In genomic region chr5:53037141-53037859, GRCh38 we compare ENCODE assay signal across 11 cellular contexts. TPM values are rescaled to one million over a fixed set of nuclear protein-coding genes. Genes with fewer than 3 reads are reported as not detected.
DNase-seq lines count a peak whose midpoint lies in the region; ATAC-seq and TF ChIP-seq lines count a peak whose summit lies in the region.
"Had no signal": no experiment of that assay in that cellular context is flagged by ENCODE, and none has a peak within 500 bp of the region (broad histone marks: within the 10 kb centered on the region; RNA-seq: fewer than 3 reads in every experiment).

No MANE protein-coding gene starts in this region.

- H3K27ac ChIP-seq in SK-N-SH (ENCODE audit: low read depth in 2 of 2, low read length in 1 of 2) (peak overlapping the region; percentile 68 to 79; a peak in 3 of 4 replicates), WERI-Rb-1 (no peak overlapping the region)

- WGBS in SK-N-SH (ENCODE audit: low lambda C conversion rate) = 39% methylated on average over 3 of the region's 3 CpGs

- H3K36me3 ChIP-seq in SK-N-SH (replicated peaks in 1 of 2; ENCODE audit: control insufficient read depth in 1 of 2, insufficient read depth in 2 of 2, low read length in 1 of 2) = peaks cover 0 to 31% of the 10 kb centered on the region in 2 experiments
- H3K36me3 ChIP-seq in WERI-Rb-1 = no peaks in the 10 kb centered on the region

- H3K9me3 ChIP-seq in SK-N-SH (no peaks in the 10 kb centered on the region), WERI-Rb-1 (ENCODE audit: severe bottlenecking) (no peaks in the 10 kb centered on the region)

- H3K4me3 ChIP-seq in SK-N-SH (ENCODE audit: low read depth in 2 of 2, low read length in 1 of 2) = no peak overlapping the region
- no peak overlapping the region for H3K4me3 ChIP-seq in fibroblast of the aortic adventitia (ENCODE audit: low read depth, low read length)
- H3K4me3 ChIP-seq in WERI-Rb-1 (ENCODE audit: low read depth, low read length) = no peak overlapping the region

- H3K27me3 ChIP-seq in SK-N-SH (ENCODE audit: insufficient read depth) = no peaks in the 10 kb centered on the region
- H3K27me3 ChIP-seq in WERI-Rb-1 (ENCODE audit: insufficient read depth, low read depth, severe bottlenecking) = no peaks in the 10 kb centered on the region

- H3K9ac ChIP-seq in SK-N-SH = peak overlapping the region; percentile 12; the same call in 1 of the 2 replicates

- peak; percentile 95 for DNase-seq in HCEC 1CT
- no peak for DNase-seq in SK-N-SH
- peak; percentile 78 for DNase-seq in fibroblast of the aortic adventitia (ENCODE audit: low read depth)
- DNase-seq in stimulated activated effector memory CD8-positive, alpha-beta T cell treated with anti-CD3 and anti-CD28 coated beads, Interleukin-12 subunit alpha, Interleukin-12 subunit beta, amount 100 ng/mL, for 72 hours (ENCODE audit: low spot score in 2 of 2) = no peak
- DNase-seq in sciatic nerve (ENCODE audit: low spot score) = no peak
- no peak for DNase-seq in activated CD4-positive, alpha-beta T cell treated with anti-CD3 and anti-CD28 coated beads for 36 hours
- DNase-seq in WERI-Rb-1 = no peak
- DNase-seq: NCI-H526 treated with DMSO at 0.1 percent for 48 hours, T-helper 9 cell had no signal

- CTCF ChIA-PET in SK-N-SH (lab: Yijun Ruan, JAX) = no interaction called here
- CTCF ChIA-PET in activated CD4-positive, alpha-beta T cell treated with anti-CD3 and anti-CD28 coated beads for 36 hours (lab: Charles Lee) = interaction anchor here (0.8 kb wide), 1 partner anchor 12 kb away, joined by 5 read pairs; no protein-coding TSS in a partner anchor

- H3K9me2 ChIP-seq in SK-N-SH = no peaks in the 10 kb centered on the region

- TF ChIP-seq CTCF in SK-N-SH (IDR thresholded peaks at IDR 0.05) (no peak), fibroblast of the aortic adventitia (IDR thresholded peaks at IDR 0.05; ENCODE audit: insufficient read depth, low read length) (no peak), WERI-Rb-1 (IDR thresholded peaks at IDR 0.05; ENCODE audit: low read depth, low read length) (no peak)

- peak overlapping the region; percentile 13 for H3K27ac Mint-ChIP-seq in stimulated activated effector memory CD8-positive, alpha-beta T cell treated with anti-CD3 and anti-CD28 coated beads, Interleukin-12 subunit alpha, Interleukin-12 subunit beta, amount 100 ng/mL, for 72 hours
- no peak overlapping the region for H3K27ac Mint-ChIP-seq in activated CD4-positive, alpha-beta T cell treated with anti-CD3 and anti-CD28 coated beads for 36 hours
- H3K27ac Mint-ChIP-seq: memory B cell had no signal

- no peak for TF ChIP-seq RAD21 in SK-N-SH (IDR thresholded peaks at IDR 0.05; ENCODE audit: low read length)

- intact Hi-C loops in sciatic nerve (cut with DNase I) = no loop called here
- intact Hi-C loops in activated CD4-positive, alpha-beta T cell treated with anti-CD3 and anti-CD28 coated beads for 36 hours (cut with DNase I, micrococcal nuclease) = no loop called here

- peak overlapping the region; percentile 54 for H3K4me2 ChIP-seq in SK-N-SH

- POLR2A ChIA-PET in SK-N-SH (lab: Yijun Ruan, JAX) = no interaction called here
- POLR2A ChIA-PET in activated CD4-positive, alpha-beta T cell treated with anti-CD3 and anti-CD28 coated beads for 36 hours (lab: Charles Lee) = no interaction called here

- H3F3A ChIP-seq in SK-N-SH (replicated peaks; ENCODE audit: insufficient read depth) = peaks cover 66% of the 10 kb centered on the region

- no peaks in the 10 kb centered on the region for H4K20me1 ChIP-seq in SK-N-SH (ENCODE audit: insufficient read depth)

- peaks cover 7% of the 10 kb centered on the region for H3K27me3 Mint-ChIP-seq in activated CD4-positive, alpha-beta T cell treated with anti-CD3 and anti-CD28 coated beads for 36 hours

- H3K4me1 ChIP-seq in SK-N-SH (ENCODE audit: control insufficient read depth in 1 of 2, insufficient read depth in 2 of 2, low read depth in 1 of 2, low read length in 1 of 2) = peaks cover 6 to 50% of the 10 kb centered on the region in 2 experiments

- peaks cover 35% of the 10 kb centered on the region for H3K4me1 Mint-ChIP-seq in stimulated activated effector memory CD8-positive, alpha-beta T cell treated with anti-CD3 and anti-CD28 coated beads, Interleukin-12 subunit alpha, Interleukin-12 subunit beta, amount 100 ng/mL, for 72 hours
- H3K4me1 Mint-ChIP-seq in activated CD4-positive, alpha-beta T cell treated with anti-CD3 and anti-CD28 coated beads for 36 hours = peaks cover 31% of the 10 kb centered on the region

- no peaks in the 10 kb centered on the region for H3K9me3 Mint-ChIP-seq in stimulated activated effector memory CD8-positive, alpha-beta T cell treated with anti-CD3 and anti-CD28 coated beads, Interleukin-12 subunit alpha, Interleukin-12 subunit beta, amount 100 ng/mL, for 72 hours
- no peaks in the 10 kb centered on the region for H3K9me3 Mint-ChIP-seq in activated CD4-positive, alpha-beta T cell treated with anti-CD3 and anti-CD28 coated beads for 36 hours (ENCODE audit: low read depth)
- H3K9me3 Mint-ChIP-seq: memory B cell had no signal

- ATAC-seq in stimulated activated effector memory CD8-positive, alpha-beta T cell treated with anti-CD3 and anti-CD28 coated beads, Interleukin-12 subunit alpha, Interleukin-12 subunit beta, amount 100 ng/mL, for 72 hours = no peak
- no peak for ATAC-seq in HG02973 (IDR thresholded peaks at IDR 0.05; ENCODE audit: unreplicated experiment)
- no peak for ATAC-seq in sciatic nerve
- ATAC-seq in activated CD4-positive, alpha-beta T cell treated with anti-CD3 and anti-CD28 coated beads for 36 hours = no peak

- H3K4me3 Mint-ChIP-seq in stimulated activated effector memory CD8-positive, alpha-beta T cell treated with anti-CD3 and anti-CD28 coated beads, Interleukin-12 subunit alpha, Interleukin-12 subunit beta, amount 100 ng/mL, for 72 hours = no peak overlapping the region
- no peak overlapping the region for H3K4me3 Mint-ChIP-seq in activated CD4-positive, alpha-beta T cell treated with anti-CD3 and anti-CD28 coated beads for 36 hours
- H3K4me3 Mint-ChIP-seq: memory B cell had no signal

- H3K79me2 ChIP-seq in SK-N-SH (ENCODE audit: insufficient read depth) = peaks cover 96% of the 10 kb centered on the region

- peak in 1 of 2 experiments; percentile 53; a peak in 2 of 4 replicates for TF ChIP-seq EP300 in SK-N-SH (IDR thresholded peaks at IDR 0.05; ENCODE audit: borderline replicate concordance in 1 of 2, low read depth in 1 of 2, low read length in 1 of 2)

- H3K36me3 Mint-ChIP-seq in stimulated activated effector memory CD8-positive, alpha-beta T cell treated with anti-CD3 and anti-CD28 coated beads, Interleukin-12 subunit alpha, Interleukin-12 subunit beta, amount 100 ng/mL, for 72 hours = no peaks in the 10 kb centered on the region
- no peaks in the 10 kb centered on the region for H3K36me3 Mint-ChIP-seq in activated CD4-positive, alpha-beta T cell treated with anti-CD3 and anti-CD28 coated beads for 36 hours (ENCODE audit: low read depth)
- H3K36me3 Mint-ChIP-seq: memory B cell had no signal

- H2AFZ ChIP-seq in SK-N-SH (ENCODE audit: low read depth) = no peak overlapping the region

TF ChIP-seq in SK-N-SH, 30 proteins besides CTCF, POLR2A, EP300 and RAD21 (continues in another document):
- TF ChIP-seq FOXM1 (IDR thresholded peaks at IDR 0.05; ENCODE audit: low read depth) (no peak), YY1 (IDR thresholded peaks at IDR 0.05; ENCODE audit: low read depth) (no peak), USF2 (IDR thresholded peaks at IDR 0.05; ENCODE audit: borderline replicate concordance, low read depth, low read length) (no peak), MAX (IDR thresholded peaks at IDR 0.05; ENCODE audit: low read depth) (no peak), FOSL2 (IDR thresholded peaks at IDR 0.05; ENCODE audit: borderline replicate concordance, low read depth) (peak; percentile 65), TEAD4 (IDR thresholded peaks at IDR 0.05; ENCODE audit: borderline replicate concordance, insufficient read depth) (0 out of 2 replicates have a peak, but pooled peaks have one; percentile 7), MEF2A (IDR thresholded peaks at IDR 0.05; ENCODE audit: borderline replicate concordance, low read depth) (no peak), MXI1 (IDR thresholded peaks at IDR 0.05; ENCODE audit: low read depth, low read length) (no peak), SMC3 (IDR thresholded peaks at IDR 0.05; ENCODE audit: low read depth, low read length) (no peak), TAF1 (IDR thresholded peaks at IDR 0.05; ENCODE audit: borderline replicate concordance, low read depth, low read length) (no peak), USF1 (IDR thresholded peaks at IDR 0.05; ENCODE audit: borderline replicate concordance, low read depth) (no peak), RFX5 (IDR thresholded peaks at IDR 0.05; ENCODE audit: low read length) (no peak), CHD2 (IDR thresholded peaks at IDR 0.05; ENCODE audit: low read length, partially characterized antibody) (no peak), SIN3A (IDR thresholded peaks at IDR 0.05; ENCODE audit: borderline replicate concordance, low read depth, low read length) (no peak)

RNA-seq across cellular contexts. Expression of gene ITGA2, which starts 48.1 kb away (rescaled TPM):
- 38.2 and 52.1 TPM in 2 replicates for polyA plus RNA-seq in SK-N-SH (2012; rRNA removed)
- polyA plus RNA-seq in SK-N-SH (2012; cell fraction: cytosol; rRNA removed) = 47.1 and 52.1 TPM in 2 replicates
- 24.2 and 48.6 TPM in 2 replicates for polyA plus RNA-seq in SK-N-SH (2012; cell fraction: nucleus; rRNA removed)
- total RNA-seq in fibroblast of the aortic adventitia (ENCODE audit: low replicate concordance) (9.1 and 171 TPM in 2 replicates), sciatic nerve (11.0 TPM)
- under 1 TPM; 0.61 to 0.71 TPM for total RNA-seq in activated CD4-positive, alpha-beta T cell treated with anti-CD3 and anti-CD28 coated beads for 36 hours

Comparison
In these comparisons a context has a peak if more than half of its experiments do, and no peak if none do; other contexts are left out.
1. DNase-seq: peak in HCEC 1CT (single experiment) and fibroblast of the aortic adventitia (single experiment); none in SK-N-SH (single experiment), stimulated activated effector memory CD8-positive, alpha-beta T cell treated with anti-CD3 and anti-CD28 coated beads, Interleukin-12 subunit alpha, Interleukin-12 subunit beta, amount 100 ng/mL, for 72 hours (0 of 2), sciatic nerve (single experiment), activated CD4-positive, alpha-beta T cell treated with anti-CD3 and anti-CD28 coated beads for 36 hours (single experiment) and WERI-Rb-1 (single experiment).